ENCODE assay signal across 1 cellular context in genomic region chr3:4290272-4290893, GRCh38.
TF ChIP-seq lines count a peak whose summit lies in the region.

No MANE protein-coding gene starts in this region.

TF ChIP-seq in K562, 482 proteins besides CTCF, POLR2A, EP300 and RAD21 (continued from another document):
- TF ChIP-seq ZNF318 (IDR thresholded peaks at IDR 0.05; ENCODE audit: borderline replicate concordance in 1 of 2, low read depth in 1 of 2): no peak
- TF ChIP-seq MAFG (tag; conservative IDR thresholded peaks at IDR 0.05): no peak
- TF ChIP-seq ZNF124 (CRISPR knock-in tag; IDR thresholded peaks at IDR 0.05): no peak
- no peak for TF ChIP-seq NONO (IDR thresholded peaks at IDR 0.05; ENCODE audit: low read depth in 2 of 2, low read length in 1 of 2)
- TF ChIP-seq GTF2A2 (tag; IDR thresholded peaks at IDR 0.05): no peak
- no peak for TF ChIP-seq KHSRP (IDR thresholded peaks at IDR 0.05)
- TF ChIP-seq ZNF507 (tag; conservative IDR thresholded peaks at IDR 0.05): no peak
- TF ChIP-seq FOXK2 (conservative IDR thresholded peaks at IDR 0.05 in 1 of 2, IDR thresholded peaks at IDR 0.05 in 1 of 2; ENCODE audit: low read depth in 2 of 2): peak; percentile 45 to 50; a peak in 1 of 4 replicates
- 0 out of 4 replicates have a peak, but pooled peaks of 1 of the 2 experiments have one; percentile 72 for TF ChIP-seq ARNT (IDR thresholded peaks at IDR 0.05)
- TF ChIP-seq NRF1 (conservative IDR thresholded peaks at IDR 0.05 in 1 of 2, IDR thresholded peaks at IDR 0.05 in 1 of 2): no peak
